ENCODE assay signal across 31 cellular contexts in genomic region chr10:78513330-78513729, GRCh38.
A peak's percentile ranks its signal among the peaks of the same experiment; 100 is the strongest.
DNase-seq lines count a peak whose midpoint lies in the region; FAIRE-seq and TF ChIP-seq lines count a peak whose summit lies in the region.
"Had no signal": no experiment of that assay in that cellular context is flagged by ENCODE, and none has a peak within 500 bp of the region (broad histone marks: within the 10 kb centered on the region; RNA-seq: fewer than 3 reads in every experiment).

No MANE protein-coding gene starts in this region.

- H3K27ac Mint-ChIP-seq in activated CD4-positive, alpha-beta T cell treated with anti-CD3 and anti-CD28 coated beads, Interleukin-2, amount 10 ng/mL, durations not matched to agents 24 days and 14 days, result no peak overlapping the region
- H3K27ac Mint-ChIP-seq in activated naive CD8-positive, alpha-beta T cell treated with anti-CD3 and anti-CD28 coated beads for 36 hours, result no peak overlapping the region
- H3K27ac Mint-ChIP-seq: activated T-helper 1 cell treated with anti-CD3 and anti-CD28 coated beads, Interleukin-12 subunit alpha, Interleukin-12 subunit beta, Interleukin-2, Interleukin-4 antibody, amounts not matched to agents 30 ng/mL and 10 ng/mL and 1 ng/mL, durations not matched to agents 14 hours and 24 hours and 36 hours; GM23338; natural killer cell had no signal

- no peaks in the 10 kb centered on the region for H3K27me3 Mint-ChIP-seq in activated CD4-positive, alpha-beta T cell treated with anti-CD3 and anti-CD28 coated beads, Interleukin-2, amount 10 ng/mL, durations not matched to agents 24 days and 14 days
- H3K27me3 Mint-ChIP-seq in activated naive CD8-positive, alpha-beta T cell treated with anti-CD3 and anti-CD28 coated beads for 36 hours, result no peaks in the 10 kb centered on the region

- H3K4me3 Mint-ChIP-seq in activated CD4-positive, alpha-beta T cell treated with anti-CD3 and anti-CD28 coated beads, Interleukin-2, amount 10 ng/mL, durations not matched to agents 24 days and 14 days, result no peak overlapping the region
- no peak overlapping the region for H3K4me3 Mint-ChIP-seq in activated naive CD8-positive, alpha-beta T cell treated with anti-CD3 and anti-CD28 coated beads for 36 hours
- H3K4me3 Mint-ChIP-seq: activated T-helper 1 cell treated with anti-CD3 and anti-CD28 coated beads, Interleukin-12 subunit alpha, Interleukin-12 subunit beta, Interleukin-2, Interleukin-4 antibody, amounts not matched to agents 30 ng/mL and 10 ng/mL and 1 ng/mL, durations not matched to agents 14 hours and 24 hours and 36 hours; CD8-positive, alpha-beta memory T cell; central memory CD8-positive, alpha-beta T cell; GM23338; natural killer cell had no signal

- no peak for TF ChIP-seq CTCF in astrocyte of the spinal cord (IDR thresholded peaks at IDR 0.05; ENCODE audit: low read depth, low read length)

- no peak for FAIRE-seq in urothelium cell line (lab: Jason Lieb, UNC)
- FAIRE-seq: G401.6, GM18507, K562, pancreas, TTC549 had no signal

- no peaks in the 10 kb centered on the region for H3K9me3 Mint-ChIP-seq in activated CD4-positive, alpha-beta T cell treated with anti-CD3 and anti-CD28 coated beads, Interleukin-2, amount 10 ng/mL, durations not matched to agents 24 days and 14 days
- no peaks in the 10 kb centered on the region for H3K9me3 Mint-ChIP-seq in activated naive CD8-positive, alpha-beta T cell treated with anti-CD3 and anti-CD28 coated beads for 36 hours
- H3K9me3 Mint-ChIP-seq: activated T-helper 1 cell treated with anti-CD3 and anti-CD28 coated beads, Interleukin-12 subunit alpha, Interleukin-12 subunit beta, Interleukin-2, Interleukin-4 antibody, amounts not matched to agents 30 ng/mL and 10 ng/mL and 1 ng/mL, durations not matched to agents 14 hours and 24 hours and 36 hours; CD8-positive, alpha-beta memory T cell; central memory CD8-positive, alpha-beta T cell; GM23338; natural killer cell had no signal

- intact Hi-C loops in activated CD4-positive, alpha-beta T cell treated with anti-CD3 and anti-CD28 coated beads, Interleukin-2, amount 10 ng/mL, durations not matched to agents 24 days and 14 days (cut with micrococcal nuclease), result no loop called here

- H3K4me1 Mint-ChIP-seq in activated CD4-positive, alpha-beta T cell treated with anti-CD3 and anti-CD28 coated beads, Interleukin-2, amount 10 ng/mL, durations not matched to agents 24 days and 14 days, result no peaks in the 10 kb centered on the region
- H3K4me1 Mint-ChIP-seq in activated naive CD8-positive, alpha-beta T cell treated with anti-CD3 and anti-CD28 coated beads for 36 hours, result no peaks in the 10 kb centered on the region
- H3K4me1 Mint-ChIP-seq: CD8-positive, alpha-beta memory T cell; central memory CD8-positive, alpha-beta T cell; GM23338; natural killer cell had no signal

- no peak overlapping the region for H3K4me3 ChIP-seq in astrocyte of the spinal cord (ENCODE audit: low read depth, low read length)
- H3K4me3 ChIP-seq: GM23338, K562, MG63, pancreas, right lobe of liver, SJCRH30 had no signal

- DNase-seq in activated CD4-positive, alpha-beta T cell treated with anti-CD3 and anti-CD28 coated beads, Interleukin-2, amount 10 ng/mL, durations not matched to agents 24 days and 14 days, result peak; percentile 24
- no peak for DNase-seq in activated CD4-positive, alpha-beta T cell treated with anti-CD3 and anti-CD28 coated beads, Interleukin-2, amount 50 U/mL, for 1 hour
- DNase-seq in astrocyte of the spinal cord (ENCODE audit: low read depth, low spot score) (peak; percentile 45), mesenteric fat pad (ENCODE audit: low spot score) (peak; percentile 35), urothelium cell line (ENCODE audit: low spot score) (peak; percentile 32), medulla oblongata (ENCODE audit: extremely low spot score) (no peak)
- DNase-seq in central memory CD4-positive, alpha-beta T cell, result no peak
- no peak for DNase-seq in activated naive CD8-positive, alpha-beta T cell treated with anti-CD3 and anti-CD28 coated beads for 36 hours
- DNase-seq: activated CD4-positive, alpha-beta T cell treated with anti-CD3 and anti-CD28 coated beads for 1 hour; activated naive CD4-positive, alpha-beta T cell treated with anti-CD3 and anti-CD28 coated beads, Interleukin-2, amount 50 U/mL, for 16 hours; CD8-positive, alpha-beta memory T cell; DMS153; left colon; MG63; midbrain; natural killer cell; NCI-H1417 treated with DMSO at 0.1 percent for 48 hours; NCI-H446 treated with DMSO at 0.1 percent for 48 hours; NK-92 treated with Interleukin-12 subunit alpha and Interleukin-12 subunit beta, amount 100 ng/mL, for 24 hours; pancreas; right lobe of liver; SJCRH30; stimulated activated naive CD4-positive, alpha-beta T cell treated with Interleukin-2 at 50 U/mL for 16 hours; T-helper 1 cell had no signal

- in situ Hi-C loops in astrocyte of the spinal cord (cut with HindIII; ENCODE audit: low sequenced_read_pairs), result no loop called here

- no peaks in the 10 kb centered on the region for H3K36me3 Mint-ChIP-seq in activated CD4-positive, alpha-beta T cell treated with anti-CD3 and anti-CD28 coated beads, Interleukin-2, amount 10 ng/mL, durations not matched to agents 24 days and 14 days (ENCODE audit: low read depth)
- no peaks in the 10 kb centered on the region for H3K36me3 Mint-ChIP-seq in activated naive CD8-positive, alpha-beta T cell treated with anti-CD3 and anti-CD28 coated beads for 36 hours
- H3K36me3 Mint-ChIP-seq: natural killer cell had no signal

Comparison
In these comparisons a context has a peak if more than half of its experiments do, and no peak if none do; other contexts are left out.
1. DNase-seq: peak in activated CD4-positive, alpha-beta T cell treated with anti-CD3 and anti-CD28 coated beads, Interleukin-2, amount 10 ng/mL, durations not matched to agents 24 days and 14 days (single experiment), astrocyte of the spinal cord (single experiment), mesenteric fat pad (single experiment) and urothelium cell line (single experiment); none in activated CD4-positive, alpha-beta T cell treated with anti-CD3 and anti-CD28 coated beads, Interleukin-2, amount 50 U/mL, for 1 hour (single experiment), central memory CD4-positive, alpha-beta T cell (single experiment), medulla oblongata (single experiment) and activated naive CD8-positive, alpha-beta T cell treated with anti-CD3 and anti-CD28 coated beads for 36 hours (single experiment).